Comparison of ENCODE assay signal across 8 cellular contexts in genomic region chr1:85274969-85275453, GRCh38. TPM values are rescaled to one million over a fixed set of nuclear protein-coding genes. Genes with fewer than 3 reads are reported as not detected.
DNase-seq lines count a peak whose midpoint lies in the region; ATAC-seq and TF ChIP-seq lines count a peak whose summit lies in the region.

No MANE protein-coding gene starts in this region.

- H3K27me3 Mint-ChIP-seq in activated T-cell treated with anti-CD3 and anti-CD28 coated beads, Interleukin-2, amount 50 U/mL, for 72 hours (ENCODE audit: low read depth) = no peaks in the 10 kb centered on the region
- H3K27me3 Mint-ChIP-seq in endothelial cell (ENCODE audit: unreplicated experiment) (peaks cover 11% of the 10 kb centered on the region), osteocyte (ENCODE audit: unreplicated experiment) (no peaks in the 10 kb centered on the region)

- peaks cover 6 to 17% of the 10 kb centered on the region in 2 donors for H3K36me3 Mint-ChIP-seq in activated T-cell treated with anti-CD3 and anti-CD28 coated beads, Interleukin-2, amount 50 U/mL, for 72 hours (ENCODE audit: insufficient read depth in 2 of 2)
- H3K36me3 Mint-ChIP-seq in endothelial cell (ENCODE audit: low read depth, unreplicated experiment) (peaks cover 13% of the 10 kb centered on the region), osteocyte (ENCODE audit: unreplicated experiment) (peaks cover 14% of the 10 kb centered on the region)

- intact Hi-C loops in Panc1 (cut with micrococcal nuclease; ENCODE audit: unreplicated experiment) = no loop called here

- no peaks in the 10 kb centered on the region for H3K9me3 Mint-ChIP-seq in activated T-cell treated with anti-CD3 and anti-CD28 coated beads, Interleukin-2, amount 50 U/mL, for 72 hours
- H3K9me3 Mint-ChIP-seq in endothelial cell (ENCODE audit: unreplicated experiment) = no peaks in the 10 kb centered on the region
- H3K9me3 Mint-ChIP-seq in osteocyte (ENCODE audit: unreplicated experiment) = no peaks in the 10 kb centered on the region

- BruUV-seq in Panc1 (replicated peaks; lab: Mats Ljungman, UMichigan) = TSS peak; percentile 72

- DNase-seq in activated T-cell treated with anti-CD3 and anti-CD28 coated beads, Interleukin-2, amount 50 U/mL, for 72 hours = no peak
- DNase-seq in activated T-cell treated with anti-CD3 and anti-CD28 coated beads, Interleukin-2, amount 50 U/mL, for 48 hours = no peak
- no peak for DNase-seq in Panc1 (ENCODE audit: low read depth, low spot score)
- no peak for DNase-seq in endothelial cell (ENCODE audit: low spot score)
- no peak for DNase-seq in osteocyte (ENCODE audit: extremely low spot score, unreplicated experiment)
- no peak for DNase-seq in DMS114 treated with DMSO at 0.1 percent for 48 hours (lab: John Stamatoyannopoulos, UW; ENCODE audit: unreplicated experiment)

- peak overlapping the region; percentile 97 for H3K27ac ChIP-seq in Panc1 (ENCODE audit: low read length)

- peak overlapping the region; percentile 85 to 88 for H3K4me3 Mint-ChIP-seq in activated T-cell treated with anti-CD3 and anti-CD28 coated beads, Interleukin-2, amount 50 U/mL, for 72 hours
- peak overlapping the region; percentile 93 for H3K4me3 Mint-ChIP-seq in endothelial cell (ENCODE audit: unreplicated experiment)
- H3K4me3 Mint-ChIP-seq in osteocyte (ENCODE audit: unreplicated experiment) = peak overlapping the region; percentile 83

- H3K4me3 ChIP-seq in Panc1 (ENCODE audit: low read depth in 2 of 2, low read length in 2 of 2) = peak overlapping the region; percentile 83 to 88

- peaks cover 52% of the 10 kb centered on the region for H3K4me1 ChIP-seq in Panc1 (ENCODE audit: control insufficient read depth, insufficient read depth, low read length)

- in situ Hi-C loops in Panc1 (cut with HindIII; ENCODE audit: low pct_unique_long_range_greater_than_20kb, low sequenced_read_pairs) = no loop called here

- ATAC-seq in activated T-cell treated with anti-CD3 and anti-CD28 coated beads, Interleukin-2, amount 50 U/mL, for 72 hours (replicated peaks in 1 of 2) = no peak
- no peak for ATAC-seq in Panc1
- ATAC-seq in GM21526 (IDR thresholded peaks at IDR 0.05; ENCODE audit: low FRiP score, unreplicated experiment) = no peak
- ATAC-seq in HG02981 (IDR thresholded peaks at IDR 0.05; ENCODE audit: unreplicated experiment) = no peak

- CTCF ChIA-PET in Panc1 (lab: Charles Lee) = no interaction called here

- POLR2A ChIA-PET in Panc1 (lab: Charles Lee) = interaction anchor here (1.1 to 1.3 kb wide), 2 partner anchors 11 to 54 kb away, joined by 3 read pairs; no protein-coding TSS in a partner anchor

- peak overlapping the region; percentile 83 for H3K27ac Mint-ChIP-seq in activated T-cell treated with anti-CD3 and anti-CD28 coated beads, Interleukin-2, amount 50 U/mL, for 72 hours
- H3K27ac Mint-ChIP-seq in endothelial cell (ENCODE audit: unreplicated experiment) (peak overlapping the region; percentile 94), osteocyte (ENCODE audit: unreplicated experiment) (peak overlapping the region; percentile 96)

- no peaks in the 10 kb centered on the region for H3K9me3 ChIP-seq in Panc1 (ENCODE audit: control insufficient read depth, insufficient read depth, low read depth, low read length)

- H3K36me3 ChIP-seq in Panc1 (ENCODE audit: control insufficient read depth, insufficient read depth, low read length) = peaks cover 26% of the 10 kb centered on the region

- peaks cover 74% of the 10 kb centered on the region for H3K4me1 Mint-ChIP-seq in activated T-cell treated with anti-CD3 and anti-CD28 coated beads, Interleukin-2, amount 50 U/mL, for 72 hours (ENCODE audit: low read depth)
- peaks cover 37% of the 10 kb centered on the region for H3K4me1 Mint-ChIP-seq in endothelial cell (ENCODE audit: unreplicated experiment)
- H3K4me1 Mint-ChIP-seq in osteocyte (ENCODE audit: unreplicated experiment) = peaks cover 46% of the 10 kb centered on the region

- H3K27me3 ChIP-seq in Panc1 (ENCODE audit: control insufficient read depth, insufficient read depth, low read length) = no peaks in the 10 kb centered on the region

- TF ChIP-seq CTCF in Panc1 (IDR thresholded peaks at IDR 0.05) (no peak), endothelial cell (IDR thresholded peaks at IDR 0.05; ENCODE audit: unreplicated experiment) (no peak), osteocyte (IDR thresholded peaks at IDR 0.05) (no peak)

RNA-seq across cellular contexts. Expression of gene BCL10, which starts 1.4 kb away (rescaled TPM):
- total RNA-seq in activated T-cell treated with anti-CD3 and anti-CD28 coated beads, Interleukin-2, amount 50 U/mL, for 72 hours = 10 to 100 TPM; 23.8 to 30.1 TPM
- total RNA-seq in Panc1 (2021; ENCODE audit: unreplicated experiment) (69.9 TPM), endothelial cell (ENCODE audit: unreplicated experiment) (33.6 TPM), osteocyte (27.9 and 29.0 TPM in 2 replicates)
- 32.8 TPM for polyA plus RNA-seq in Panc1 (2012; ENCODE audit: insufficient read length)

RNA-seq across cellular contexts. Expression of gene C1orf52, which starts 15.5 kb away (rescaled TPM):
- total RNA-seq in activated T-cell treated with anti-CD3 and anti-CD28 coated beads, Interleukin-2, amount 50 U/mL, for 72 hours = 10 to 100 TPM; 23.3 to 25.6 TPM
- total RNA-seq in Panc1 (2021; ENCODE audit: unreplicated experiment) = 51.6 TPM
- polyA plus RNA-seq in Panc1 (2012; ENCODE audit: insufficient read length) = 44.0 TPM
- total RNA-seq in endothelial cell (ENCODE audit: unreplicated experiment) = 37.7 TPM
- 30.8 and 32.2 TPM in 2 replicates for total RNA-seq in osteocyte
